2 cellular contexts compared by ENCODE assay signal in the genomic region with DNA sequence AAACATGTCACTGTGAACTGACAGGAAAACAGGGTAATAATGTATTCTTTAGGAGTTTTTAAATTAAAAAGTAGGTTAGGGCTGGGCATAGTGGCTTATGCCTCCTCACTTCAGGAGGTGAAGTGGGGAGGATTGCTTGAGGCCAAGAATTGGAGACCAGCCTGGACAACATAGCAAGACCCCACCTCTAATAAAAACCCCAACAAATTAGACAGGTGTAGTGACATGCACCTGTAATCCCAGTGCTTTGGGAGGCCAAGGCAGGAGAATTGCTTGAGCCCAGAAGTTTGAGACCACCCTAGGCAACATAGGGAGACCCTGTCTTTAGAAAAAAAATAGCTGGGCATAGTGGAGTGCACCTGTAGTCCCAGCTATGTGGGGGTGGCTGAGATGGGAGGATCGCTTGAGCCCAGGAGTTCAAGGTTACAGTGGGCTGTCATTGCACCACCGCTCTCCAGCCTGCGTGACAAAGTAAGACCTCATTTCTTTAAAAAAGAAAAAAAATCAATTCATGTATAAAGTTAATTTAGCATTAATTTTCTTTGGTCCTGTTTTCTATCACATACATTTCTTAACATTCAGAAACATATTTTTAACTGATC.
TF ChIP-seq lines count a peak whose summit lies in the region.

No MANE protein-coding gene starts in this region.

TF ChIP-seq in WTC11, 78 proteins besides CTCF, POLR2A, EP300 and RAD21:
- TF ChIP-seq SMAD3 (CRISPR knock-in tag; IDR thresholded peaks at IDR 0.05; ENCODE audit: borderline replicate concordance): no peak
- no peak for TF ChIP-seq TCF7 (CRISPR knock-in tag; IDR thresholded peaks at IDR 0.05; ENCODE audit: low read depth)
- no peak for TF ChIP-seq GABPB1 (CRISPR knock-in tag; IDR thresholded peaks at IDR 0.05)
- no peak for TF ChIP-seq MXD4 (CRISPR knock-in tag; IDR thresholded peaks at IDR 0.05; ENCODE audit: borderline replicate concordance)
- TF ChIP-seq ZNF121 (CRISPR knock-in tag; IDR thresholded peaks at IDR 0.05): 0 out of 2 replicates have a peak, but pooled peaks have one; percentile 51

TF ChIP-seq in HepG2, 621 proteins besides CTCF, POLR2A, EP300 and RAD21:
- TF ChIP-seq ZSCAN25 (CRISPR knock-in tag; IDR thresholded peaks at IDR 0.05) (no peak), RBFOX2 (IDR thresholded peaks at IDR 0.05; ENCODE audit: low read depth, low read length) (no peak), CEBPB (IDR thresholded peaks at IDR 0.05; ENCODE audit: borderline replicate concordance, low read depth, low read length) (peak; percentile 37; the same call in 1 of the 2 replicates), ZMYM4 (CRISPR knock-in tag; IDR thresholded peaks at IDR 0.05) (0 out of 2 replicates have a peak, but pooled peaks have one; percentile 13), GTF2F1 (IDR thresholded peaks at IDR 0.05; ENCODE audit: low read length) (no peak), HNF4A (CRISPR knock-in tag; IDR thresholded peaks at IDR 0.05) (peak; percentile 45; the same call in 1 of the 2 replicates), CCDC6 (CRISPR knock-in tag; IDR thresholded peaks at IDR 0.05) (no peak), ZFP37 (CRISPR knock-in tag; IDR thresholded peaks at IDR 0.05; ENCODE audit: borderline replicate concordance) (no peak), ZNF615 (CRISPR knock-in tag; IDR thresholded peaks at IDR 0.05; ENCODE audit: borderline replicate concordance) (no peak), ZNF629 (CRISPR knock-in tag; conservative IDR thresholded peaks at IDR 0.05) (no peak), ZMYM3 (CRISPR knock-in tag; IDR thresholded peaks at IDR 0.05) (0 out of 2 replicates have a peak, but pooled peaks have one; percentile 14), ZNF121 (CRISPR knock-in tag; IDR thresholded peaks at IDR 0.05) (peak; percentile 97), STAT5B (CRISPR knock-in tag; IDR thresholded peaks at IDR 0.05) (no peak), KLF9 (CRISPR knock-in tag; IDR thresholded peaks at IDR 0.05; ENCODE audit: low read depth) (no peak), ATM (IDR thresholded peaks at IDR 0.05; ENCODE audit: borderline replicate concordance) (no peak), RXRA (CRISPR knock-in tag; IDR thresholded peaks at IDR 0.05) (no peak), ZFX (CRISPR knock-in tag; IDR thresholded peaks at IDR 0.05; ENCODE audit: low read depth) (no peak), ZNF788 (CRISPR knock-in tag; IDR thresholded peaks at IDR 0.05; ENCODE audit: borderline replicate concordance) (no peak), ZNF207 (IDR thresholded peaks at IDR 0.05; ENCODE audit: borderline replicate concordance) (no peak), ZNF619 (CRISPR knock-in tag; IDR thresholded peaks at IDR 0.05) (no peak), MIXL1 (CRISPR knock-in tag; IDR thresholded peaks at IDR 0.05) (no peak)
- TF ChIP-seq, protein P1, sequence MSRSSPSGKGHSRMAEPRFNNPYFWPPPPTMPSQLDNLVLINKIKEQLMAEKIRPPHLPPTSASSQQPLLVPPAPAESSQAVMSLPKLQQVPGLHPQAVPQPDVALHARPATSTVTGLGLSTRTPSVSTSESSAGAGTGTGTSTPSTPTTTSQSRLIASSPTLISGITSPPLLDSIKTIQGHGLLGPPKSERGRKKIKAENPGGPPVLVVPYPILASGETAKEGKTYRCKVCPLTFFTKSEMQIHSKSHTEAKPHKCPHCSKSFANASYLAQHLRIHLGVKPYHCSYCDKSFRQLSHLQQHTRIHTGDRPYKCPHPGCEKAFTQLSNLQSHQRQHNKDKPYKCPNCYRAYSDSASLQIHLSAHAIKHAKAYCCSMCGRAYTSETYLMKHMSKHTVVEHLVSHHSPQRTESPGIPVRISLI (CRISPR knock-in tag; IDR thresholded peaks at IDR 0.05; ENCODE audit: borderline replicate concordance): peak; percentile 53
- TF ChIP-seq, protein P2, sequence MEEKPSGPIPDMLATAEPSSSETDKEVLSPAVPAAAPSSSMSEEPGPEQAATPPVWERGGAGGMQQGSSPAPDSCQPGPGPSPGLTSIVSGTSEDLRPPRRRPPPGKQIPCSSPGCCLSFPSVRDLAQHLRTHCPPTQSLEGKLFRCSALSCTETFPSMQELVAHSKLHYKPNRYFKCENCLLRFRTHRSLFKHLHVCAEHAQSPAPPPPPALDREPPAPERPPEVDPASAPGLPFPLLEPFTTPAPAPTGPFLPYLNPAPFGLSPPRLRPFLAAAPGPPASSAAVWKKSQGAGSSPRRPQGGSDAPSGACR (CRISPR knock-in tag; IDR thresholded peaks at IDR 0.05): no peak
- TF ChIP-seq, protein P3, sequence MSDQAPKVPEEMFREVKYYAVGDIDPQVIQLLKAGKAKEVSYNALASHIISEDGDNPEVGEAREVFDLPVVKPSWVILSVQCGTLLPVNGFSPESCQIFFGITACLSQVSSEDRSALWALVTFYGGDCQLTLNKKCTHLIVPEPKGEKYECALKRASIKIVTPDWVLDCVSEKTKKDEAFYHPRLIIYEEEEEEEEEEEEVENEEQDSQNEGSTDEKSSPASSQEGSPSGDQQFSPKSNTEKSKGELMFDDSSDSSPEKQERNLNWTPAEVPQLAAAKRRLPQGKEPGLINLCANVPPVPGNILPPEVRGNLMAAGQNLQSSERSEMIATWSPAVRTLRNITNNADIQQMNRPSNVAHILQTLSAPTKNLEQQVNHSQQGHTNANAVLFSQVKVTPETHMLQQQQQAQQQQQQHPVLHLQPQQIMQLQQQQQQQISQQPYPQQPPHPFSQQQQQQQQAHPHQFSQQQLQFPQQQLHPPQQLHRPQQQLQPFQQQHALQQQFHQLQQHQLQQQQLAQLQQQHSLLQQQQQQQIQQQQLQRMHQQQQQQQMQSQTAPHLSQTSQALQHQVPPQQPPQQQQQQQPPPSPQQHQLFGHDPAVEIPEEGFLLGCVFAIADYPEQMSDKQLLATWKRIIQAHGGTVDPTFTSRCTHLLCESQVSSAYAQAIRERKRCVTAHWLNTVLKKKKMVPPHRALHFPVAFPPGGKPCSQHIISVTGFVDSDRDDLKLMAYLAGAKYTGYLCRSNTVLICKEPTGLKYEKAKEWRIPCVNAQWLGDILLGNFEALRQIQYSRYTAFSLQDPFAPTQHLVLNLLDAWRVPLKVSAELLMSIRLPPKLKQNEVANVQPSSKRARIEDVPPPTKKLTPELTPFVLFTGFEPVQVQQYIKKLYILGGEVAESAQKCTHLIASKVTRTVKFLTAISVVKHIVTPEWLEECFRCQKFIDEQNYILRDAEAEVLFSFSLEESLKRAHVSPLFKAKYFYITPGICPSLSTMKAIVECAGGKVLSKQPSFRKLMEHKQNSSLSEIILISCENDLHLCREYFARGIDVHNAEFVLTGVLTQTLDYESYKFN (CRISPR knock-in tag; conservative IDR thresholded peaks at IDR 0.05): 0 out of 2 replicates have a peak, but pooled peaks have one; percentile 16
- TF ChIP-seq, protein P4, sequence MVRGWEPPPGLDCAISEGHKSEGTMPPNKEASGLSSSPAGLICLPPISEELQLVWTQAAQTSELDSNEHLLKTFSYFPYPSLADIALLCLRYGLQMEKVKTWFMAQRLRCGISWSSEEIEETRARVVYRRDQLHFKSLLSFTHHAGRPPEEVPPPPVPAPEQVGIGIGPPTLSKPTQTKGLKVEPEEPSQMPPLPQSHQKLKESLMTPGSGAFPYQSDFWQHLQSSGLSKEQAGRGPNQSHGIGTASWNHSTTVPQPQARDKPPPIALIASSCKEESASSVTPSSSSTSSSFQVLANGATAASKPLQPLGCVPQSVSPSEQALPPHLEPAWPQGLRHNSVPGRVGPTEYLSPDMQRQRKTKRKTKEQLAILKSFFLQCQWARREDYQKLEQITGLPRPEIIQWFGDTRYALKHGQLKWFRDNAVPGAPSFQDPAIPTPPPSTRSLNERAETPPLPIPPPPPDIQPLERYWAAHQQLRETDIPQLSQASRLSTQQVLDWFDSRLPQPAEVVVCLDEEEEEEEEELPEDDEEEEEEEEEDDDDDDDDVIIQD (CRISPR knock-in tag; IDR thresholded peaks at IDR 0.05; ENCODE audit: low read depth): peak; percentile 36; the same call in 1 of the 2 replicates
